In the genomic region with DNA sequence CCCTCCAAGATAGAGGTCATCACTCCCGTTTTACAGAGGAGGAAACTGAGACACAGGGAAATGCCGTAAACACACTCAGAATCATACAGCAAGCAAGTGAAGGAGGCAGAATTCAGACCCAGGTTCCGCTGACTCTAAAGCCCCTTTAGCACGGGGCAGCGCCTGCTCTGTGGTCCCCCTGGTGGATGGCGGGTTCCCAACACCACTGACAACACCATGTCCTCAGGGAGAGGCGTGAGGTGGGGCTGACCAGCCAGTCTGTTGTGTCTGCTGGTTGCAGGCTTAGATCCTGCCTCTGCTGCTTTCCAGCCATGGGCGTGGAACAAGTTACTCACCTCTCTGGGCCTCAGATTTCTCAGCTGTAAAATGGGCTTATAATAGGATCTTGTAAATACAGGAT, we compare ENCODE assay signal across 8 cellular contexts.
A peak's percentile ranks its signal among the peaks of the same experiment; 100 is the strongest.
DNase-seq lines count a peak whose midpoint lies in the region; ATAC-seq and TF ChIP-seq lines count a peak whose summit lies in the region.

No MANE protein-coding gene starts in this region.

- no peak overlapping the region for H3K27ac Mint-ChIP-seq in HFFc6
- no peak overlapping the region for H3K27ac Mint-ChIP-seq in activated CD8-positive, alpha-beta T cell treated with anti-CD3 and anti-CD28 coated beads for 36 hours

- no peak for ATAC-seq in activated CD8-positive, alpha-beta T cell treated with anti-CD3 and anti-CD28 coated beads for 36 hours
- ATAC-seq in HG03139 (IDR thresholded peaks at IDR 0.05; ENCODE audit: unreplicated experiment) (no peak), HG03565 (IDR thresholded peaks at IDR 0.05; ENCODE audit: unreplicated experiment) (no peak), HG03457 (IDR thresholded peaks at IDR 0.05; ENCODE audit: unreplicated experiment) (no peak)

- DNase-seq in AG20443 (ENCODE audit: low spot score) = peak; percentile 52
- DNase-seq in HFFc6 = peak; percentile 10
- DNase-seq in activated CD8-positive, alpha-beta T cell treated with anti-CD3 and anti-CD28 coated beads for 36 hours = peak; percentile 21
- DNase-seq in kidney epithelial cell (ENCODE audit: low read depth) = no peak
- DNase-seq in SKM-1 treated with dmso at 0.1 percent for 144 hours (lab: John Stamatoyannopoulos, UW; ENCODE audit: unreplicated experiment) = no peak

- no peak overlapping the region for H3K4me3 Mint-ChIP-seq in HFFc6
- no peak overlapping the region for H3K4me3 Mint-ChIP-seq in activated CD8-positive, alpha-beta T cell treated with anti-CD3 and anti-CD28 coated beads for 36 hours

- no peaks in the 10 kb centered on the region for H3K36me3 Mint-ChIP-seq in HFFc6 (ENCODE audit: low read depth)
- no peaks in the 10 kb centered on the region for H3K36me3 Mint-ChIP-seq in activated CD8-positive, alpha-beta T cell treated with anti-CD3 and anti-CD28 coated beads for 36 hours (ENCODE audit: low read depth)

- intact Hi-C loops in activated CD8-positive, alpha-beta T cell treated with anti-CD3 and anti-CD28 coated beads for 36 hours (cut with micrococcal nuclease) = loop anchor here (10.0 kb wide), 1 partner anchor 311 kb away; no protein-coding TSS in a partner anchor

- peak; percentile 70 for TF ChIP-seq CTCF in HFFc6 (IDR thresholded peaks at IDR 0.05)
- no peak for TF ChIP-seq CTCF in activated CD8-positive, alpha-beta T cell treated with anti-CD3 and anti-CD28 coated beads for 36 hours (IDR thresholded peaks at IDR 0.05)
- peak; percentile 71 for TF ChIP-seq CTCF in kidney epithelial cell (IDR thresholded peaks at IDR 0.05; ENCODE audit: insufficient read depth, low read length, poor library complexity, severe bottlenecking)

- CTCF ChIA-PET in activated CD8-positive, alpha-beta T cell treated with anti-CD3 and anti-CD28 coated beads for 36 hours (lab: Charles Lee) = no interaction called here

- peaks cover 20% of the 10 kb centered on the region for H3K27me3 ChIP-seq in kidney epithelial cell (ENCODE audit: control insufficient read depth, insufficient read depth, low read length)

- no peaks in the 10 kb centered on the region for H3K4me1 Mint-ChIP-seq in HFFc6 (ENCODE audit: low read depth)
- no peaks in the 10 kb centered on the region for H3K4me1 Mint-ChIP-seq in activated CD8-positive, alpha-beta T cell treated with anti-CD3 and anti-CD28 coated beads for 36 hours (ENCODE audit: low read depth)

- POLR2A ChIA-PET in activated CD8-positive, alpha-beta T cell treated with anti-CD3 and anti-CD28 coated beads for 36 hours (lab: Charles Lee) = no interaction called here

- H3K9me3 Mint-ChIP-seq in HFFc6 = no peaks in the 10 kb centered on the region
- H3K9me3 Mint-ChIP-seq in activated CD8-positive, alpha-beta T cell treated with anti-CD3 and anti-CD28 coated beads for 36 hours = no peaks in the 10 kb centered on the region

- no peak overlapping the region for H3K4me3 ChIP-seq in kidney epithelial cell (ENCODE audit: low read depth, low read length)

- peaks cover 20% of the 10 kb centered on the region for H3K27me3 Mint-ChIP-seq in HFFc6 (ENCODE audit: insufficient read depth)
- peaks cover 5% of the 10 kb centered on the region for H3K27me3 Mint-ChIP-seq in activated CD8-positive, alpha-beta T cell treated with anti-CD3 and anti-CD28 coated beads for 36 hours

- no peaks in the 10 kb centered on the region for H3K36me3 ChIP-seq in kidney epithelial cell (ENCODE audit: control insufficient read depth, insufficient read depth, low read length)

Comparison
In these comparisons a context has a peak if more than half of its experiments do, and no peak if none do; other contexts are left out.
1. DNase-seq: peak in AG20443 (single experiment), HFFc6 (single experiment) and activated CD8-positive, alpha-beta T cell treated with anti-CD3 and anti-CD28 coated beads for 36 hours (single experiment); none in kidney epithelial cell (single experiment) and SKM-1 treated with dmso at 0.1 percent for 144 hours (single experiment).